Comparison of ENCODE assay signal across 8 cellular contexts in the genomic region with DNA sequence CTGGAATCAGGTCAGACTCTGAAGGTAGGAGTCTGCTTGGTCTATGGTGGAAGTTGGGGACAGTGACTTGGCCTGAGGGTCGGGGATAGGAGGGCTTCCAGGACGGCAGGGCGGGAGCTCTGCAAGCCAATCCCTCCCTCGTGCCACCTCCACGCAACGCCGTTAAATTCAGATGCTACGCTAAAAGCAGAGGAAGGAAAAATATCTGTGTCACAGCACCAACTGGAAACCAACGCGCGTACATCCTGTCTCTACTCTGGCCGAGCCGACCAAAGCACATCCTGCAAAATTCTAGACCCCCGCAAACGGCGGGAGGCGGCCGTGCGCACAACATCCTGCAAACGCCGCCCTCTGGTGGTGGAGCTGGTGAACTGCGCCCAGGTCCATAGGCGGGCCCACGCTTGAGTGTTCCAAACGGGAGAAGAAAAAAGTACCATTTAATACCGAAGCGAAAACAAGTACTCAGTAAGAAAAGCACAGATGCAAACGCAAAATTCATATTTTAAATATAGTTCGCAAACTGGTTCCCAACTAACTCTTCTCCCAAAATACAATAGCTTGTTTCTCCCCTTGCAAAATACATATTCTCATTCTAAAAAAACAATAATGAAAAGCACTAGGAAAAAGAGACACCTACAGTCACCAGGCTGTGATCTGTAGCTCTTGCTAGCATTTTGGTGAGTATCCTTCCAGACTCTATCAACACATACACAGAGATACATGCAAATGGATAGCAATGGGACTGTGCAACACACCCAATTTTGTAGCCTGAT. TPM values are rescaled to one million over a fixed set of nuclear protein-coding genes. Genes with fewer than 3 reads are reported as not detected.
DNase-seq lines count a peak whose midpoint lies in the region; ATAC-seq and TF ChIP-seq lines count a peak whose summit lies in the region.

No MANE protein-coding gene starts in this region.

- H3K9me3 Mint-ChIP-seq in CD4-positive, CD25-positive, alpha-beta regulatory T cell: no peaks in the 10 kb centered on the region

- H3K4me1 ChIP-seq in CD4-positive, CD25-positive, alpha-beta regulatory T cell (ENCODE audit: control insufficient read depth, insufficient read depth, low read length, poor library complexity, severe bottlenecking): peaks cover 5% of the 10 kb centered on the region
- no peaks in the 10 kb centered on the region for H3K4me1 ChIP-seq in Peyer's patch

- H4K20me1 ChIP-seq in neural cell (ENCODE audit: insufficient read depth): no peaks in the 10 kb centered on the region

- peak overlapping the region; percentile 48 for H3K4me3 ChIP-seq in CD4-positive, CD25-positive, alpha-beta regulatory T cell (ENCODE audit: low read depth, low read length)
- no peak overlapping the region for H3K4me3 ChIP-seq in HL-60 (replicated peaks; ENCODE audit: insufficient read depth, low read length)
- peak overlapping the region in 2 of 4 donors; percentile 13 to 38 for H3K4me3 ChIP-seq in Peyer's patch
- H3K4me3 ChIP-seq in fibroblast of pulmonary artery (replicated peaks; ENCODE audit: low read depth, low read length): peak overlapping the region; percentile 38
- H3K4me3 ChIP-seq in neural cell (ENCODE audit: low read length): peak overlapping the region; percentile 57

- DNase-seq in CD4-positive, CD25-positive, alpha-beta regulatory T cell: peak; percentile 48 to 76 (median 71)
- peak; percentile 20 to 39 for DNase-seq in HL-60 (ENCODE audit: low read depth in 1 of 2, low spot score in 1 of 2)
- DNase-seq in Peyer's patch: peak; percentile 63 to 89 (median 77)
- DNase-seq in activated T-helper 1 cell treated with Interleukin-2 at 50 U/mL for 16 hours (ENCODE audit: low read depth): peak; percentile 55
- DNase-seq in fibroblast of pulmonary artery (ENCODE audit: low read depth): peak; percentile 77
- peak; percentile 83 for DNase-seq in stimulated activated naive CD8-positive, alpha-beta T cell treated with anti-CD3 and anti-CD28 coated beads, Interleukin-15, Interleukin-2, amounts not matched to agents 100 U/mL and 50 U/mL, for 24 hours

- TF ChIP-seq CTCF in HL-60 (IDR thresholded peaks at IDR 0.05; ENCODE audit: insufficient read depth, low read length): peak; percentile 74
- TF ChIP-seq CTCF in Peyer's patch (IDR thresholded peaks at IDR 0.05): peak; percentile 77 to 98 (median 88)
- TF ChIP-seq CTCF in fibroblast of pulmonary artery (IDR thresholded peaks at IDR 0.05; ENCODE audit: low read length, missing control alignments): peak; percentile 92
- TF ChIP-seq CTCF in neural cell (IDR thresholded peaks at IDR 0.05; ENCODE audit: poor library complexity, severe bottlenecking): peak; percentile 96

- no peak for TF ChIP-seq EP300 in neural cell (conservative IDR thresholded peaks at IDR 0.05; ENCODE audit: poor library complexity, severe bottlenecking)

- no peaks in the 10 kb centered on the region for H3F3A ChIP-seq in neural cell (ENCODE audit: insufficient read depth, low read length, poor library complexity, severe bottlenecking)

- peak; percentile 78 to 88 for ATAC-seq in CD4-positive, CD25-positive, alpha-beta regulatory T cell (ENCODE audit: low read depth in 2 of 2)
- ATAC-seq in GM19438 (IDR thresholded peaks at IDR 0.05; ENCODE audit: low read depth, unreplicated experiment): peak; percentile 91
- peak; percentile 79 for ATAC-seq in stimulated activated naive CD8-positive, alpha-beta T cell treated with anti-CD3 and anti-CD28 coated beads, Interleukin-15, Interleukin-2, amounts not matched to agents 100 U/mL and 50 U/mL, for 24 hours

- H3K4me3 Mint-ChIP-seq in CD4-positive, CD25-positive, alpha-beta regulatory T cell: peak overlapping the region in 3 of 4 donors; percentile 47 to 71 (median 64)

- no peak overlapping the region for H3K9ac ChIP-seq in neural cell (ENCODE audit: low read length)

- H3K4me1 Mint-ChIP-seq in CD4-positive, CD25-positive, alpha-beta regulatory T cell: peaks cover 0 to 13% (median 6%) of the 10 kb centered on the region in 4 donors

- no peak overlapping the region for H2AFZ ChIP-seq in neural cell (ENCODE audit: low read depth, low read length)

- H3K27ac Mint-ChIP-seq in CD4-positive, CD25-positive, alpha-beta regulatory T cell: peak overlapping the region in 1 of 3 donors; percentile 84

- H3K27ac ChIP-seq in CD4-positive, CD25-positive, alpha-beta regulatory T cell (ENCODE audit: insufficient read depth, low read length, poor library complexity, severe bottlenecking): no peak overlapping the region
- H3K27ac ChIP-seq in HL-60 (replicated peaks) (no peak overlapping the region), Peyer's patch (no peak overlapping the region), neural cell (ENCODE audit: low read length) (no peak overlapping the region)

- no peaks in the 10 kb centered on the region for H3K79me2 ChIP-seq in neural cell (replicated peaks; ENCODE audit: insufficient read depth, low read length)

- H3K4me2 ChIP-seq in neural cell (ENCODE audit: low read length): no peak overlapping the region

- H3K36me3 ChIP-seq in CD4-positive, CD25-positive, alpha-beta regulatory T cell (ENCODE audit: control insufficient read depth, insufficient read depth, low read length): no peaks in the 10 kb centered on the region
- no peaks in the 10 kb centered on the region for H3K36me3 ChIP-seq in Peyer's patch
- no peaks in the 10 kb centered on the region for H3K36me3 ChIP-seq in neural cell (ENCODE audit: insufficient read depth, low read length)

- H3K27me3 ChIP-seq in CD4-positive, CD25-positive, alpha-beta regulatory T cell (ENCODE audit: control insufficient read depth, insufficient read depth, low read length): no peaks in the 10 kb centered on the region
- peaks cover 3% of the 10 kb centered on the region for H3K27me3 ChIP-seq in HL-60 (ENCODE audit: insufficient read depth, poor library complexity, severe bottlenecking)
- no peaks in the 10 kb centered on the region for H3K27me3 ChIP-seq in Peyer's patch
- H3K27me3 ChIP-seq in neural cell (ENCODE audit: insufficient read depth, low read depth, low read length): no peaks in the 10 kb centered on the region

- no peaks in the 10 kb centered on the region for H3K36me3 Mint-ChIP-seq in CD4-positive, CD25-positive, alpha-beta regulatory T cell

- no peak for TF ChIP-seq POLR2A in Peyer's patch (IDR thresholded peaks at IDR 0.05)

- no peaks in the 10 kb centered on the region for H3K9me2 ChIP-seq in neural cell (ENCODE audit: insufficient read depth, low read length)

- no peaks in the 10 kb centered on the region for H3K9me3 ChIP-seq in CD4-positive, CD25-positive, alpha-beta regulatory T cell (ENCODE audit: control insufficient read depth in 2 of 2, low read length in 2 of 2)
- H3K9me3 ChIP-seq in Peyer's patch (no peaks in the 10 kb centered on the region), neural cell (ENCODE audit: low read length) (no peaks in the 10 kb centered on the region)

- TF ChIP-seq RAD21 in neural cell (conservative IDR thresholded peaks at IDR 0.05): peak; percentile 86

- H3K27me3 Mint-ChIP-seq in CD4-positive, CD25-positive, alpha-beta regulatory T cell: peaks cover 17% of the 10 kb centered on the region

TF ChIP-seq in neural cell, 6 proteins besides CTCF, POLR2A, EP300 and RAD21:
- TF ChIP-seq TAF1 (IDR thresholded peaks at IDR 0.05; ENCODE audit: low read depth): no peak
- TF ChIP-seq SMC3 (conservative IDR thresholded peaks at IDR 0.05; ENCODE audit: poor library complexity): peak; percentile 93
- TF ChIP-seq, protein P1, sequence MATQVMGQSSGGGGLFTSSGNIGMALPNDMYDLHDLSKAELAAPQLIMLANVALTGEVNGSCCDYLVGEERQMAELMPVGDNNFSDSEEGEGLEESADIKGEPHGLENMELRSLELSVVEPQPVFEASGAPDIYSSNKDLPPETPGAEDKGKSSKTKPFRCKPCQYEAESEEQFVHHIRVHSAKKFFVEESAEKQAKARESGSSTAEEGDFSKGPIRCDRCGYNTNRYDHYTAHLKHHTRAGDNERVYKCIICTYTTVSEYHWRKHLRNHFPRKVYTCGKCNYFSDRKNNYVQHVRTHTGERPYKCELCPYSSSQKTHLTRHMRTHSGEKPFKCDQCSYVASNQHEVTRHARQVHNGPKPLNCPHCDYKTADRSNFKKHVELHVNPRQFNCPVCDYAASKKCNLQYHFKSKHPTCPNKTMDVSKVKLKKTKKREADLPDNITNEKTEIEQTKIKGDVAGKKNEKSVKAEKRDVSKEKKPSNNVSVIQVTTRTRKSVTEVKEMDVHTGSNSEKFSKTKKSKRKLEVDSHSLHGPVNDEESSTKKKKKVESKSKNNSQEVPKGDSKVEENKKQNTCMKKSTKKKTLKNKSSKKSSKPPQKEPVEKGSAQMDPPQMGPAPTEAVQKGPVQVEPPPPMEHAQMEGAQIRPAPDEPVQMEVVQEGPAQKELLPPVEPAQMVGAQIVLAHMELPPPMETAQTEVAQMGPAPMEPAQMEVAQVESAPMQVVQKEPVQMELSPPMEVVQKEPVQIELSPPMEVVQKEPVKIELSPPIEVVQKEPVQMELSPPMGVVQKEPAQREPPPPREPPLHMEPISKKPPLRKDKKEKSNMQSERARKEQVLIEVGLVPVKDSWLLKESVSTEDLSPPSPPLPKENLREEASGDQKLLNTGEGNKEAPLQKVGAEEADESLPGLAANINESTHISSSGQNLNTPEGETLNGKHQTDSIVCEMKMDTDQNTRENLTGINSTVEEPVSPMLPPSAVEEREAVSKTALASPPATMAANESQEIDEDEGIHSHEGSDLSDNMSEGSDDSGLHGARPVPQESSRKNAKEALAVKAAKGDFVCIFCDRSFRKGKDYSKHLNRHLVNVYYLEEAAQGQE (IDR thresholded peaks at IDR 0.05; ENCODE audit: borderline replicate concordance): no peak
- peak; percentile 37 for TF ChIP-seq MXI1 (conservative IDR thresholded peaks at IDR 0.05; ENCODE audit: poor library complexity, severe bottlenecking)
TF ChIP-seq in neural cell: peak in this region for 2.

RNA-seq across cellular contexts. Expression of a gene that starts 45.7 kb away (rescaled TPM):
- total RNA-seq in CD4-positive, CD25-positive, alpha-beta regulatory T cell: 0.72 TPM
- 1 to 10 TPM in 2 of 4 donors, under 1 TPM in 2; 0.75 to 2.1 (median 1.3) TPM for polyA plus RNA-seq in CD4-positive, CD25-positive, alpha-beta regulatory T cell
- 10 to 100 TPM in 1 of 4 donors, 1 to 10 TPM in 3; 2.6 to 15.7 (median 6.8) TPM for total RNA-seq in Peyer's patch
- polyA plus RNA-seq in neural cell: 5.9 and 8.4 TPM in 2 replicates
- polyA minus RNA-seq in neural cell: 16.3 TPM in 2 replicates

Comparison
In these comparisons a context has a peak if more than half of its experiments do, and no peak if none do; other contexts are left out.
1. DNase-seq: peak in every context shown above with its lines; median percentile 83 in stimulated activated naive CD8-positive, alpha-beta T cell treated with anti-CD3 and anti-CD28 coated beads, Interleukin-15, Interleukin-2, amounts not matched to agents 100 U/mL and 50 U/mL, for 24 hours; 77 in Peyer's patch; 77 in fibroblast of pulmonary artery; 71 in CD4-positive, CD25-positive, alpha-beta regulatory T cell; 55 in activated T-helper 1 cell treated with Interleukin-2 at 50 U/mL for 16 hours; 30 in HL-60.